In genomic region chr2:190759749-190760213, GRCh38 we compare ENCODE assay signal across 11 cellular contexts.
DNase-seq lines count a peak whose midpoint lies in the region; ATAC-seq and TF ChIP-seq lines count a peak whose summit lies in the region.
"Had no signal": no experiment of that assay in that cellular context is flagged by ENCODE, and none has a peak within 500 bp of the region (broad histone marks: within the 10 kb centered on the region; RNA-seq: fewer than 3 reads in every experiment).

No MANE protein-coding gene starts in this region.

- peak overlapping the region; percentile 23 for H3K27ac Mint-ChIP-seq in neural crest cell (ENCODE audit: unreplicated experiment)
- H3K27ac Mint-ChIP-seq: stimulated activated naive B cell treated with anti-CD40 and anti-IgM and Interleukin-4, amounts not matched to agents 10 μg/mL and 1 μg/mL and 100 μg/mL, for 72 hours had no signal

- no peaks in the 10 kb centered on the region for H3K27me3 Mint-ChIP-seq in neural crest cell (ENCODE audit: low read depth)

- no peaks in the 10 kb centered on the region for H3K36me3 ChIP-seq in brain microvascular endothelial cell (replicated peaks)

- H3K27me3 ChIP-seq in brain microvascular endothelial cell (replicated peaks): no peaks in the 10 kb centered on the region

- no peak overlapping the region for H3K4me3 ChIP-seq in brain microvascular endothelial cell (ENCODE audit: low read depth, low read length)

- no peak overlapping the region for H3K4me3 Mint-ChIP-seq in neural crest cell
- H3K4me3 Mint-ChIP-seq: stimulated activated naive B cell treated with anti-CD40 and anti-IgM and Interleukin-4, amounts not matched to agents 10 μg/mL and 1 μg/mL and 100 μg/mL, for 72 hours had no signal

- DNase-seq in DMS53 treated with DMSO at 0.1 percent for 48 hours (lab: John Stamatoyannopoulos, UW; ENCODE audit: unreplicated experiment) (peak; percentile 70), MV-4-11 (lab: John Stamatoyannopoulos, UW) (peak; percentile 78), brain microvascular endothelial cell (peak; percentile 49), neural crest cell (ENCODE audit: low read depth, low spot score) (no peak)
- DNase-seq in activated naive CD4-positive, alpha-beta T cell (lab: John Stamatoyannopoulos, UW): no peak
- DNase-seq in stimulated activated CD4-positive, alpha-beta T cell treated with anti-CD3 and anti-CD28 coated beads, Interleukin-4, amount 100 ng/mL, for 24 hours: no peak
- DNase-seq: NCI-H2029 treated with DMSO at 0.1 percent for 48 hours; posterior cingulate gyrus; stimulated activated naive B cell treated with anti-CD40 and anti-IgM and Interleukin-4, amounts not matched to agents 10 μg/mL and 1 μg/mL and 100 μg/mL, for 72 hours had no signal

- in situ Hi-C loops in brain microvascular endothelial cell (cut with HindIII; ENCODE audit: low pct_ligation_motif_present, low sequenced_read_pairs): no loop called here

- TF ChIP-seq CTCF in brain microvascular endothelial cell (IDR thresholded peaks at IDR 0.05; ENCODE audit: low read depth, low read length, missing control alignments): no peak
- TF ChIP-seq CTCF in neural crest cell (conservative IDR thresholded peaks at IDR 0.05): no peak

- ATAC-seq in GM19324 (IDR thresholded peaks at IDR 0.05; ENCODE audit: low FRiP score, unreplicated experiment) (no peak), GM18873 (IDR thresholded peaks at IDR 0.05; ENCODE audit: low FRiP score, unreplicated experiment) (no peak)
- ATAC-seq: stimulated activated naive B cell treated with anti-CD40 and anti-IgM and Interleukin-4, amounts not matched to agents 10 μg/mL and 1 μg/mL and 100 μg/mL, for 72 hours had no signal

- no peaks in the 10 kb centered on the region for H3K36me3 Mint-ChIP-seq in neural crest cell (ENCODE audit: low read depth)

- H3K9me3 Mint-ChIP-seq in neural crest cell: no peaks in the 10 kb centered on the region

- H3K27ac ChIP-seq in brain microvascular endothelial cell: peak overlapping the region; percentile 1

- H3K4me1 Mint-ChIP-seq in neural crest cell: no peaks in the 10 kb centered on the region

Comparison
In these comparisons a context has a peak if more than half of its experiments do, and no peak if none do; other contexts are left out.
1. DNase-seq: peak in DMS53 treated with DMSO at 0.1 percent for 48 hours (single experiment), MV-4-11 (single experiment) and brain microvascular endothelial cell (single experiment); none in neural crest cell (single experiment), activated naive CD4-positive, alpha-beta T cell (0 of 4) and stimulated activated CD4-positive, alpha-beta T cell treated with anti-CD3 and anti-CD28 coated beads, Interleukin-4, amount 100 ng/mL, for 24 hours (single experiment).